ENCODE assay signal across 16 cellular contexts in the genomic region with DNA sequence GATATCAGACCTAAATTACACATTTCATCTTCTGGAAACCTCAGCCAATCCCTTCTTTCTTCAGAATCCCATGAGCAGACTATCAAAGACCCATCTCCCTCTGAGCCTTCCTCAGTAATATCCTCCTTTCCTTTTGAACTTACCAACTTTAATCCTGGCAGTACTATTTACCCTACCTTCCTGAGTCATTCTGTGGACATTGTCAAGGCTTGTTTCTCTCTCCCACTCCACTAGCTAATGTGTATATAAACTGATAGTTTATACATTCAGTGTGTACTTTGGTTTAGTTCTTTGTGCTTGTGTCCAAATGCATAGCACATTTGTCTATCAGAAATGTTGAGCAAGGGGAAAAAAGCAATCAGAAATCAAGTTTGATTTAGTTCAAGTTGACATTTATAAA.
"Had no signal": no experiment of that assay in that cellular context is flagged by ENCODE, and none has a peak within 500 bp of the region (broad histone marks: within the 10 kb centered on the region; RNA-seq: fewer than 3 reads in every experiment).

No MANE protein-coding gene starts in this region.

- H3K36me3 ChIP-seq: neutrophil, right atrium auricular region, thyroid gland had no signal

- H3K9me3 ChIP-seq: body of pancreas, neutrophil, right atrium auricular region, thyroid gland had no signal

- H3K4me1 ChIP-seq: body of pancreas, right atrium auricular region, thyroid gland had no signal

- H3K4me3 ChIP-seq: body of pancreas, lung, right atrium auricular region, thyroid gland had no signal

- H3K27me3 ChIP-seq: body of pancreas, neutrophil, right atrium auricular region, thyroid gland had no signal

- DNase-seq: activated B cell treated with CpG ODN at 0.5 μM for 24 hours; activated CD4-positive, alpha-beta T cell treated with anti-CD3 and anti-CD28 coated beads, Interleukin-2, amount 10 ng/mL, durations not matched to agents 7 days and 5 days; activated naive CD4-positive, alpha-beta T cell treated with anti-CD3 and anti-CD28 coated beads, Interleukin-2, amount 10 ng/mL, durations not matched to agents 7 days and 5 days; activated T-cell treated with anti-CD3 and anti-CD28 coated beads for 4 hours; body of pancreas; effector memory CD8-positive, alpha-beta T cell; erythroblast; immature natural killer cell; left colon; naive thymus-derived CD4-positive, alpha-beta T cell; posterior cingulate gyrus; small intestine; thyroid gland had no signal

- H3K27ac ChIP-seq: body of pancreas, neutrophil, right atrium auricular region, thyroid gland had no signal
